In genomic region chr11:95977534-95978174, GRCh38 we compare ENCODE assay signal across 1 cellular context.
TF ChIP-seq lines count a peak whose summit lies in the region.

No MANE protein-coding gene starts in this region.

TF ChIP-seq in HepG2, 621 proteins besides CTCF, POLR2A, EP300 and RAD21 (continued from another document):
- TF ChIP-seq, protein P1, sequence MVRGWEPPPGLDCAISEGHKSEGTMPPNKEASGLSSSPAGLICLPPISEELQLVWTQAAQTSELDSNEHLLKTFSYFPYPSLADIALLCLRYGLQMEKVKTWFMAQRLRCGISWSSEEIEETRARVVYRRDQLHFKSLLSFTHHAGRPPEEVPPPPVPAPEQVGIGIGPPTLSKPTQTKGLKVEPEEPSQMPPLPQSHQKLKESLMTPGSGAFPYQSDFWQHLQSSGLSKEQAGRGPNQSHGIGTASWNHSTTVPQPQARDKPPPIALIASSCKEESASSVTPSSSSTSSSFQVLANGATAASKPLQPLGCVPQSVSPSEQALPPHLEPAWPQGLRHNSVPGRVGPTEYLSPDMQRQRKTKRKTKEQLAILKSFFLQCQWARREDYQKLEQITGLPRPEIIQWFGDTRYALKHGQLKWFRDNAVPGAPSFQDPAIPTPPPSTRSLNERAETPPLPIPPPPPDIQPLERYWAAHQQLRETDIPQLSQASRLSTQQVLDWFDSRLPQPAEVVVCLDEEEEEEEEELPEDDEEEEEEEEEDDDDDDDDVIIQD (CRISPR knock-in tag; IDR thresholded peaks at IDR 0.05; ENCODE audit: low read depth), result peak; percentile 33; the same call in 1 of the 2 replicates
- TF ChIP-seq, protein P2, sequence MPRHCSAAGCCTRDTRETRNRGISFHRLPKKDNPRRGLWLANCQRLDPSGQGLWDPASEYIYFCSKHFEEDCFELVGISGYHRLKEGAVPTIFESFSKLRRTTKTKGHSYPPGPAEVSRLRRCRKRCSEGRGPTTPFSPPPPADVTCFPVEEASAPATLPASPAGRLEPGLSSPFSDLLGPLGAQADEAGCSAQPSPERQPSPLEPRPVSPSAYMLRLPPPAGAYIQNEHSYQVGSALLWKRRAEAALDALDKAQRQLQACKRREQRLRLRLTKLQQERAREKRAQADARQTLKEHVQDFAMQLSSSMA (CRISPR knock-in tag; IDR thresholded peaks at IDR 0.05), result no peak
- TF ChIP-seq RNF219 (CRISPR knock-in tag; IDR thresholded peaks at IDR 0.05) (no peak), ZNF773 (CRISPR knock-in tag; IDR thresholded peaks at IDR 0.05; ENCODE audit: borderline replicate concordance) (no peak), GATA4 (IDR thresholded peaks at IDR 0.05; ENCODE audit: borderline replicate concordance, low read depth) (no peak)
TF ChIP-seq in HepG2: peak in this region for 5.
